Comparison of ENCODE assay signal across 10 cellular contexts in genomic region chr6:87789198-87789899, GRCh38.
DNase-seq lines count a peak whose midpoint lies in the region; ATAC-seq, FAIRE-seq and TF ChIP-seq lines count a peak whose summit lies in the region.
"Had no signal": no experiment of that assay in that cellular context is flagged by ENCODE, and none has a peak within 500 bp of the region (broad histone marks: within the 10 kb centered on the region; RNA-seq: fewer than 3 reads in every experiment).

No MANE protein-coding gene starts in this region.

- WGBS in small intestine, 3 donors = 12 to 24% (median 14%) methylated on average over 2 of the region's 2 CpGs

- FAIRE-seq in small intestine (lab: Jason Lieb, UNC) = no peak

- no peaks in the 10 kb centered on the region for H3K27me3 ChIP-seq in SJSA1 (replicated peaks)
- H3K27me3 ChIP-seq in small intestine (ENCODE audit: control insufficient read depth in 2 of 2, insufficient read depth in 2 of 2, low read length in 2 of 2) = no peaks in the 10 kb centered on the region

- H3K9me3 Mint-ChIP-seq in activated naive CD4-positive, alpha-beta T cell treated with anti-CD3 and anti-CD28 coated beads, Interleukin-2, amount 10 ng/mL, durations not matched to agents 7 days and 5 days = no peaks in the 10 kb centered on the region
- H3K9me3 Mint-ChIP-seq: memory B cell had no signal

- H3K4me1 ChIP-seq in SJSA1 (replicated peaks) = peaks cover 28% of the 10 kb centered on the region
- peaks cover 0 to 5% of the 10 kb centered on the region in 2 donors for H3K4me1 ChIP-seq in small intestine (ENCODE audit: control insufficient read depth in 2 of 2, insufficient read depth in 1 of 2, low read depth in 1 of 2, low read length in 1 of 2)

- TF ChIP-seq CTCF in foreskin fibroblast (IDR thresholded peaks at IDR 0.05; ENCODE audit: low read depth, low read length) = no peak

- H3K27me3 Mint-ChIP-seq in activated naive CD4-positive, alpha-beta T cell treated with anti-CD3 and anti-CD28 coated beads, Interleukin-2, amount 10 ng/mL, durations not matched to agents 7 days and 5 days = peaks cover 10% of the 10 kb centered on the region
- H3K27me3 Mint-ChIP-seq: memory B cell had no signal

- DNase-seq in HK-2 (ENCODE audit: unreplicated experiment) (peak; percentile 39), SJSA1 (ENCODE audit: low read depth in 1 of 2, low spot score in 2 of 2) (peak; percentile 53 to 66), foreskin fibroblast (peak; percentile 40 to 65), small intestine (peak; percentile 70), SHP77 (lab: John Stamatoyannopoulos, UW) (no peak)
- DNase-seq in stimulated activated CD4-positive, alpha-beta T cell treated with anti-CD3 and anti-CD28 coated beads, Interleukin-15, amount 100 ng/mL, for 24 hours = no peak
- no peak for DNase-seq in activated naive CD4-positive, alpha-beta T cell treated with anti-CD3 and anti-CD28 coated beads, Interleukin-2, amount 10 ng/mL, durations not matched to agents 7 days and 5 days
- DNase-seq: activated naive CD4-positive, alpha-beta T cell treated with anti-CD3 and anti-CD28 coated beads, Interleukin-2, amount 50 U/mL, for 16 hours had no signal

- H3K9me3 ChIP-seq in SJSA1 (replicated peaks) (no peaks in the 10 kb centered on the region), small intestine (ENCODE audit: control insufficient read depth, low read depth) (no peaks in the 10 kb centered on the region)

- H3K36me3 ChIP-seq in SJSA1 (no peaks in the 10 kb centered on the region), small intestine (ENCODE audit: control insufficient read depth in 2 of 2, insufficient read depth in 2 of 2, low read length in 2 of 2) (no peaks in the 10 kb centered on the region)

- H3K27ac ChIP-seq in SJSA1 (peak overlapping the region; percentile 61), small intestine (ENCODE audit: low read depth in 1 of 2, low read length in 1 of 2) (no peak overlapping the region)

- ATAC-seq in HG02870 (IDR thresholded peaks at IDR 0.05; ENCODE audit: unreplicated experiment) = no peak

- H3K36me3 Mint-ChIP-seq in activated naive CD4-positive, alpha-beta T cell treated with anti-CD3 and anti-CD28 coated beads, Interleukin-2, amount 10 ng/mL, durations not matched to agents 7 days and 5 days = no peaks in the 10 kb centered on the region
- H3K36me3 Mint-ChIP-seq: memory B cell had no signal

- H3K4me3 Mint-ChIP-seq in activated naive CD4-positive, alpha-beta T cell treated with anti-CD3 and anti-CD28 coated beads, Interleukin-2, amount 10 ng/mL, durations not matched to agents 7 days and 5 days = no peak overlapping the region
- H3K4me3 Mint-ChIP-seq: memory B cell had no signal

- no peaks in the 10 kb centered on the region for H3K4me1 Mint-ChIP-seq in activated naive CD4-positive, alpha-beta T cell treated with anti-CD3 and anti-CD28 coated beads, Interleukin-2, amount 10 ng/mL, durations not matched to agents 7 days and 5 days

- no peak overlapping the region for H3K27ac Mint-ChIP-seq in activated naive CD4-positive, alpha-beta T cell treated with anti-CD3 and anti-CD28 coated beads, Interleukin-2, amount 10 ng/mL, durations not matched to agents 7 days and 5 days

- CTCF ChIA-PET in activated naive CD4-positive, alpha-beta T cell treated with anti-CD3 and anti-CD28 coated beads, Interleukin-2, amount 10 ng/mL, durations not matched to agents 7 days and 5 days (lab: Charles Lee) = no interaction called here

- H3K4me3 ChIP-seq in SJSA1 (no peak overlapping the region), foreskin fibroblast (ENCODE audit: low read depth in 1 of 2, low read length in 2 of 2) (no peak overlapping the region), small intestine (ENCODE audit: low read depth in 1 of 2, low read length in 2 of 2) (no peak overlapping the region)

Comparison
In these comparisons a context has a peak if more than half of its experiments do, and no peak if none do; other contexts are left out.
1. DNase-seq: peak in HK-2 (single experiment), SJSA1 (2 of 2), foreskin fibroblast (2 of 2) and small intestine (single experiment); none in stimulated activated CD4-positive, alpha-beta T cell treated with anti-CD3 and anti-CD28 coated beads, Interleukin-15, amount 100 ng/mL, for 24 hours (single experiment), activated naive CD4-positive, alpha-beta T cell treated with anti-CD3 and anti-CD28 coated beads, Interleukin-2, amount 10 ng/mL, durations not matched to agents 7 days and 5 days (single experiment) and SHP77 (0 of 2).